8 cellular contexts compared by ENCODE assay signal in the genomic region with DNA sequence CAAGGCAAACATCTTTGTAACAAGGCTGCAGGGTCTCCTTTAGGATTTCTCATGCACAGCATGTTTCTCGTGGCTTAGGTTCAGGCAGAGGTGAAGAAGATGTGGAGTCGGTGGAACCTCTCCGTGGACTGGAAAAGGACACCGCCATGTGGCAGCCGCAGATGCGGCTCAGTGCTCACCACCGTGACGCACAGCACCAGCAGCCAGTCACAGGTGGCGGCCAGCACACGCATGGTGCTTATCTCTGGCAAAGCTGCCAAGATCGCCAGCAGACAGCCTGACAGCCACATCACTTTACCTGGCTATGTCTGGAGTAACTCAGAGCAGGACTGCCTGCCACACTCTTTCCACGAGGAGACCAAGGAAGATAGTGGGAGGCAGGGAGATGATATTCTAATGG.
"Had no signal": no experiment of that assay in that cellular context is flagged by ENCODE, and none has a peak within 500 bp of the region (broad histone marks: within the 10 kb centered on the region; RNA-seq: fewer than 3 reads in every experiment).

No MANE protein-coding gene starts in this region.

- H3K9me3 ChIP-seq: HAP-1 had no signal

- DNase-seq: GM23248, GOT3, H7, HFFc6, IMR-90, KBM-7 had no signal

- H3K27ac Mint-ChIP-seq: HFFc6 had no signal

- ATAC-seq: HCT116 had no signal

- H3K4me1 ChIP-seq: HAP-1 had no signal

- H3K4me3 Mint-ChIP-seq: HFFc6 had no signal

- H3K4me3 ChIP-seq: GM23248, HAP-1 had no signal

- H3K36me3 ChIP-seq: HAP-1 had no signal

- H3K27ac ChIP-seq: GM23248 had no signal
